7 cellular contexts compared by ENCODE assay signal in the genomic region with DNA sequence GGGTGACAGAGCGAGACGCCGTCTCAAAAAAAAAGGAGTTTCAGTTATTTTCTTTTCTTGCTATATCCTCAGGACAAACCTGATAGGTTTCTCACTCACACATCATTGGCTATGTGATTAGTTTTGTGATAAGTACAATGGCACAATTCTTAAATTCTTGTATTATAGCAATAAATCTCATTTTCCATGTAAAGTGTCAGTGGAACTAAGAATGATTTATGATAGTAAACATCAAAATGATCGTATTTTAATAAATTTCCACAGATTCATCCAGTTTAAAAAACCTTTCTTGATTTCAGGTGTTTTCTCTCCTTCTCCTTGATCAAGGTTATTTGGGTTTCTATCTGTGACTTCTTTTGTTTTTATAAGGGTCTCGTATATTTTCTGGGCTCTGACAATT.
"Had no signal": no experiment of that assay in that cellular context is flagged by ENCODE, and none has a peak within 500 bp of the region (broad histone marks: within the 10 kb centered on the region; RNA-seq: fewer than 3 reads in every experiment).

No MANE protein-coding gene starts in this region.

- H3K9ac ChIP-seq: KMS-11 had no signal

- DNase-seq: IMR-90, KBM-7, KG1 had no signal

- H3K27ac ChIP-seq: HL-60, KMS-11 had no signal

- FAIRE-seq: HepG2, HTR-8/SVneo had no signal

- H3K4me2 ChIP-seq: KMS-11 had no signal

- ATAC-seq: HepG2 had no signal
